10 cellular contexts compared by ENCODE assay signal in genomic region chr5:150066901-150067396, GRCh38. TPM values are rescaled to one million over a fixed set of nuclear protein-coding genes. Genes with fewer than 3 reads are reported as not detected.
DNase-seq lines count a peak whose midpoint lies in the region; ATAC-seq and TF ChIP-seq lines count a peak whose summit lies in the region.
"Had no signal": no experiment of that assay in that cellular context is flagged by ENCODE, and none has a peak within 500 bp of the region (broad histone marks: within the 10 kb centered on the region; RNA-seq: fewer than 3 reads in every experiment).

No MANE protein-coding gene starts in this region.

- no peak overlapping the region; the same call in 1 of the 2 replicates for H3K9ac ChIP-seq in SK-N-SH

- TF ChIP-seq EP300 in SK-N-SH (IDR thresholded peaks at IDR 0.05; ENCODE audit: borderline replicate concordance in 1 of 2, low read depth in 1 of 2, low read length in 1 of 2) = no peak

- no peak overlapping the region for H3K4me3 ChIP-seq in SK-N-SH (ENCODE audit: low read depth in 2 of 2, low read length in 1 of 2)
- no peak overlapping the region for H3K4me3 ChIP-seq in left ventricle myocardium inferior
- no peak overlapping the region for H3K4me3 ChIP-seq in PC-9

- no peaks in the 10 kb centered on the region for H3K36me3 ChIP-seq in SK-N-SH (replicated peaks in 1 of 2; ENCODE audit: control insufficient read depth in 1 of 2, insufficient read depth in 2 of 2, low read length in 1 of 2)
- H3K36me3 ChIP-seq in left ventricle myocardium inferior = no peaks in the 10 kb centered on the region
- H3K36me3 ChIP-seq in PC-9 (ENCODE audit: low read depth) = no peaks in the 10 kb centered on the region

- H3K4me2 ChIP-seq in SK-N-SH (peak overlapping the region; percentile 65; the same call in 1 of the 2 replicates), PC-9 (no peak overlapping the region)

- TF ChIP-seq RAD21 in SK-N-SH (IDR thresholded peaks at IDR 0.05; ENCODE audit: low read length) = no peak

- H2AFZ ChIP-seq in SK-N-SH (ENCODE audit: low read depth) (no peak overlapping the region), PC-9 (no peak overlapping the region)

- intact Hi-C loops in left ventricle myocardium inferior (cut with micrococcal nuclease) (no loop called here), PC-9 (cut with micrococcal nuclease; ENCODE audit: unreplicated experiment) (no loop called here)

- TF ChIP-seq CTCF in SK-N-SH (IDR thresholded peaks at IDR 0.05) = no peak
- TF ChIP-seq CTCF in foreskin keratinocyte (conservative IDR thresholded peaks at IDR 0.05) = no peak
- no peak for TF ChIP-seq CTCF in left ventricle myocardium inferior (IDR thresholded peaks at IDR 0.05; ENCODE audit: borderline replicate concordance)
- no peak for TF ChIP-seq CTCF in PC-9 (conservative IDR thresholded peaks at IDR 0.05)

- no peaks in the 10 kb centered on the region for H3K27me3 ChIP-seq in SK-N-SH (ENCODE audit: insufficient read depth)
- H3K27me3 ChIP-seq in foreskin keratinocyte = no peaks in the 10 kb centered on the region
- H3K27me3 ChIP-seq in left ventricle myocardium inferior (ENCODE audit: low read depth) = peaks cover 4% of the 10 kb centered on the region
- H3K27me3 ChIP-seq in PC-9 (ENCODE audit: insufficient read depth, low read depth) = no peaks in the 10 kb centered on the region

- peak overlapping the region in 1 of 2 experiments; percentile 53; a peak in 2 of 4 replicates for H3K27ac ChIP-seq in SK-N-SH (ENCODE audit: low read depth in 2 of 2, low read length in 1 of 2)
- H3K27ac ChIP-seq in foreskin keratinocyte = no peak overlapping the region
- no peak overlapping the region for H3K27ac ChIP-seq in left ventricle myocardium inferior (replicated peaks)
- no peak overlapping the region for H3K27ac ChIP-seq in PC-9

- H3K4me1 ChIP-seq in SK-N-SH (ENCODE audit: control insufficient read depth in 1 of 2, insufficient read depth in 2 of 2, low read depth in 1 of 2, low read length in 1 of 2) (peaks cover 14 to 48% of the 10 kb centered on the region in 2 experiments; a peak in 3 of 4 replicates), foreskin keratinocyte (peaks cover 4% of the 10 kb centered on the region), left ventricle myocardium inferior (no peaks in the 10 kb centered on the region), PC-9 (replicated peaks; ENCODE audit: insufficient read depth) (peaks cover 6% of the 10 kb centered on the region; the same call in 1 of the 2 replicates)

- ATAC-seq in foreskin keratinocyte = peak; percentile 72

- WGBS in SK-N-SH (ENCODE audit: low lambda C conversion rate) = 90% methylated on average over 2 of the region's 2 CpGs

- peak; percentile 68 for DNase-seq in CD1c-positive myeloid dendritic cell (ENCODE audit: extremely low spot score)
- DNase-seq in HCEC 1CT = peak; percentile 91
- no peak for DNase-seq in SK-N-SH
- DNase-seq in foreskin keratinocyte = peak; percentile 30 to 64
- DNase-seq in stimulated activated CD4-positive, alpha-beta T cell treated with anti-CD3 and anti-CD28 coated beads, Interleukin-4, amount 100 ng/mL, for 1 hour = no peak
- DNase-seq in left ventricle myocardium inferior = no peak
- DNase-seq in cerebellum (ENCODE audit: low spot score) = no peak
- no peak for DNase-seq in PC-9
- DNase-seq: activated CD4-positive, alpha-beta T cell treated with anti-CD3 and anti-CD28 coated beads for 48 hours had no signal

- no peaks in the 10 kb centered on the region for H3K79me2 ChIP-seq in SK-N-SH (ENCODE audit: insufficient read depth)
- H3K79me2 ChIP-seq in PC-9 (ENCODE audit: low read depth) = no peaks in the 10 kb centered on the region

- POLR2A ChIA-PET in SK-N-SH (lab: Yijun Ruan, JAX) = no interaction called here
- POLR2A ChIA-PET in PC-9 (lab: Charles Lee; ENCODE audit: unreplicated experiment) = no interaction called here

- CTCF ChIA-PET in SK-N-SH (lab: Yijun Ruan, JAX) (no interaction called here), PC-9 (lab: Charles Lee) (interaction anchor here (0.7 kb wide), 1 partner anchor 45 kb away, joined by 4 read pairs; no protein-coding TSS in a partner anchor)

- no TSS peak for BruUV-seq in PC-9 (replicated peaks; lab: Mats Ljungman, UMichigan)

- H4K20me1 ChIP-seq in SK-N-SH (ENCODE audit: insufficient read depth) (no peaks in the 10 kb centered on the region), PC-9 (ENCODE audit: insufficient read depth) (no peaks in the 10 kb centered on the region)

- H3K9me2 ChIP-seq in SK-N-SH (no peaks in the 10 kb centered on the region), PC-9 (ENCODE audit: insufficient read depth) (no peaks in the 10 kb centered on the region)

- H3K9me3 ChIP-seq in SK-N-SH = no peaks in the 10 kb centered on the region
- no peaks in the 10 kb centered on the region for H3K9me3 ChIP-seq in left ventricle myocardium inferior (replicated peaks)
- no peaks in the 10 kb centered on the region for H3K9me3 ChIP-seq in PC-9 (ENCODE audit: insufficient read depth, low read depth)

- peaks cover 6% of the 10 kb centered on the region for H3F3A ChIP-seq in SK-N-SH (replicated peaks; ENCODE audit: insufficient read depth)
- no peaks in the 10 kb centered on the region for H3F3A ChIP-seq in PC-9 (ENCODE audit: insufficient read depth, low read depth)

TF ChIP-seq in SK-N-SH, 30 proteins besides CTCF, POLR2A, EP300 and RAD21:
- no peak for TF ChIP-seq FOXM1 (IDR thresholded peaks at IDR 0.05; ENCODE audit: low read depth)
- peak; percentile 41; the same call in 1 of the 2 replicates for TF ChIP-seq FOSL2 (IDR thresholded peaks at IDR 0.05; ENCODE audit: borderline replicate concordance, low read depth)
- TF ChIP-seq TCF12 (IDR thresholded peaks at IDR 0.05) = peak; percentile 58; the same call in 1 of the 2 replicates
- TF ChIP-seq NFIC (IDR thresholded peaks at IDR 0.05; ENCODE audit: borderline replicate concordance) = peak; percentile 37; the same call in 1 of the 2 replicates

RNA-seq across cellular contexts. Expression of gene CSF1R, which starts 19.4 kb away (rescaled TPM):
- polyA plus RNA-seq in SK-N-SH (2012; rRNA removed) (0.15 and 0.25 TPM in 2 replicates), foreskin keratinocyte (0.02 TPM in 1 of 2 replicates, not detected in the other)
- 0.10 and 0.30 TPM in 2 replicates for polyA plus RNA-seq in SK-N-SH (2012; cell fraction: cytosol; rRNA removed)
- polyA plus RNA-seq in SK-N-SH (2012; cell fraction: nucleus; rRNA removed) = 0.49 and 0.69 TPM in 2 replicates
- total RNA-seq in foreskin keratinocyte (not detected in 2 replicates), left ventricle myocardium inferior (15.5 TPM), cerebellum (8.7 TPM), PC-9 (2021) (0.72 and 0.95 TPM in 2 replicates)
- total RNA-seq: progenitor cell of endocrine pancreas had no signal

Comparison
In these comparisons a context has a peak if more than half of its experiments do, and no peak if none do; other contexts are left out.
1. DNase-seq: peak in CD1c-positive myeloid dendritic cell (single experiment), HCEC 1CT (single experiment) and foreskin keratinocyte (2 of 2); none in SK-N-SH (single experiment), stimulated activated CD4-positive, alpha-beta T cell treated with anti-CD3 and anti-CD28 coated beads, Interleukin-4, amount 100 ng/mL, for 1 hour (single experiment), left ventricle myocardium inferior (single experiment), cerebellum (single experiment) and PC-9 (0 of 2).